Comparison of ENCODE assay signal across 8 cellular contexts in the genomic region with DNA sequence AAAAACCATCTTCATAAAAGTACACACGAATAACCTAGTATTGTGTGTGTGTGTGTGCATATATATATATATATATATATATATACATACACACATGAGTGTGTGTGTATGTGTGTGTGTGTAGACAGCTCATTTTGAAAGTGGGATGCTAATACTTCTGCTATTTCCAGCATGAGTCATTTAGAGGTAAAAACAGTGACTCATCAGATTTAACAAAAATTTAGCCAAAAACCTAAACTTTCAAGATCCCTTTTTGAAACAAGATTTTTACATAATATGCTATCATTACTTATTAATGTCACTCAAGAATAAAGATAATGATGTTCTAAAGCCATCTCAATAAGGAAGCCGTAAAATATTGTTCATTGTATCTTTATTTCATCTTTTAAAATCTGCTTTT. TPM values are rescaled to one million over a fixed set of nuclear protein-coding genes. Genes with fewer than 3 reads are reported as not detected.
A peak's percentile ranks its signal among the peaks of the same experiment; 100 is the strongest.
DNase-seq lines count a peak whose midpoint lies in the region; ATAC-seq and TF ChIP-seq lines count a peak whose summit lies in the region.

No MANE protein-coding gene starts in this region.

- WGBS in adrenal gland, 4 donors, result 32 to 57% (median 41%) methylated on average over 2 of the region's 2 CpGs

- peaks cover 0 to 14% (median 4%) of the 10 kb centered on the region in 7 donors for H3K4me1 Mint-ChIP-seq in naive thymus-derived CD4-positive, alpha-beta T cell

- TF ChIP-seq CTCF in GM12865 (IDR thresholded peaks at IDR 0.05; ENCODE audit: insufficient read depth, low read depth, low read length, missing control alignments), result no peak
- no peak for TF ChIP-seq CTCF in epithelial cell of esophagus (IDR thresholded peaks at IDR 0.05; ENCODE audit: insufficient read depth, low read depth, low read length, missing control alignments)
- no peak for TF ChIP-seq CTCF in adrenal gland (IDR thresholded peaks at IDR 0.05)

- H3K9me3 Mint-ChIP-seq in naive thymus-derived CD4-positive, alpha-beta T cell, result peaks cover 0 to 19% (median 6%) of the 10 kb centered on the region in 11 donors

- H3K4me3 Mint-ChIP-seq in naive thymus-derived CD4-positive, alpha-beta T cell, result no peak overlapping the region

- no peak overlapping the region for H3K4me3 ChIP-seq in GM12865 (ENCODE audit: low read depth, low read length)
- H3K4me3 ChIP-seq in epithelial cell of esophagus (ENCODE audit: low read length), result no peak overlapping the region
- H3K4me3 ChIP-seq in naive thymus-derived CD4-positive, alpha-beta T cell (ENCODE audit: low read length), result no peak overlapping the region
- no peak overlapping the region for H3K4me3 ChIP-seq in adrenal gland

- H3K36me3 ChIP-seq in naive thymus-derived CD4-positive, alpha-beta T cell (ENCODE audit: control insufficient read depth in 2 of 3, insufficient read depth in 3 of 3, low read length in 3 of 3), result no peaks in the 10 kb centered on the region
- no peaks in the 10 kb centered on the region for H3K36me3 ChIP-seq in adrenal gland (replicated peaks in 1 of 2)

- H3K27ac Mint-ChIP-seq in naive thymus-derived CD4-positive, alpha-beta T cell, result no peak overlapping the region

- no peaks in the 10 kb centered on the region for H3K4me1 ChIP-seq in naive thymus-derived CD4-positive, alpha-beta T cell (ENCODE audit: control insufficient read depth in 2 of 2, insufficient read depth in 2 of 2, low read length in 2 of 2)
- no peaks in the 10 kb centered on the region for H3K4me1 ChIP-seq in adrenal gland (replicated peaks in 1 of 2)

- CTCF ChIA-PET in naive thymus-derived CD4-positive, alpha-beta T cell (lab: Charles Lee), result no interaction called here

- H3K27me3 ChIP-seq in naive thymus-derived CD4-positive, alpha-beta T cell (ENCODE audit: control insufficient read depth in 2 of 2, insufficient read depth in 2 of 2, low read length in 2 of 2), result no peaks in the 10 kb centered on the region
- H3K27me3 ChIP-seq in adrenal gland, result no peaks in the 10 kb centered on the region

- no peaks in the 10 kb centered on the region for H3K36me3 Mint-ChIP-seq in naive thymus-derived CD4-positive, alpha-beta T cell

- DNase-seq in GM12865 (ENCODE audit: low read depth), result peak; percentile 67
- peak; percentile 55 for DNase-seq in epithelial cell of esophagus (ENCODE audit: low read depth)
- no peak for DNase-seq in epidermal melanocyte (ENCODE audit: insufficient read length, low spot score)
- no peak for DNase-seq in naive thymus-derived CD4-positive, alpha-beta T cell
- no peak for DNase-seq in adrenal gland
- DNase-seq in NCI-H1417 treated with DMSO at 0.1 percent for 48 hours (lab: John Stamatoyannopoulos, UW), result no peak

- ATAC-seq in GM21723 (IDR thresholded peaks at IDR 0.05; ENCODE audit: unreplicated experiment) (peak; percentile 67), HG03558 (IDR thresholded peaks at IDR 0.05; ENCODE audit: extremely low read depth, unreplicated experiment) (peak; percentile 34)
- ATAC-seq in naive thymus-derived CD4-positive, alpha-beta T cell, result no peak

- POLR2A ChIA-PET in naive thymus-derived CD4-positive, alpha-beta T cell (lab: Charles Lee), result interaction anchor here (0.8 kb wide), 1 partner anchor 215 kb away, joined by 3 read pairs; no protein-coding TSS in a partner anchor

- intact Hi-C loops in naive thymus-derived CD4-positive, alpha-beta T cell (cut with micrococcal nuclease), result no loop called here
- intact Hi-C loops in adrenal gland (cut with DNase I), result no loop called here

- H3K9me3 ChIP-seq in naive thymus-derived CD4-positive, alpha-beta T cell (ENCODE audit: control insufficient read depth in 2 of 3, low read length in 3 of 3), result no peaks in the 10 kb centered on the region
- H3K9me3 ChIP-seq in adrenal gland (replicated peaks in 1 of 3), result no peaks in the 10 kb centered on the region

- H3K27me3 Mint-ChIP-seq in naive thymus-derived CD4-positive, alpha-beta T cell, result peaks cover 0 to 4% (median 0%) of the 10 kb centered on the region in 5 donors

- no peak for TF ChIP-seq POLR2A in adrenal gland (IDR thresholded peaks at IDR 0.05)

- no peak overlapping the region for H3K27ac ChIP-seq in naive thymus-derived CD4-positive, alpha-beta T cell (ENCODE audit: low read depth, low read length)
- H3K27ac ChIP-seq in adrenal gland, result no peak overlapping the region

RNA-seq across cellular contexts. Expression of a gene that starts 35.6 kb away (rescaled TPM):
- total RNA-seq in naive thymus-derived CD4-positive, alpha-beta T cell, result not detected
- polyA plus RNA-seq in naive thymus-derived CD4-positive, alpha-beta T cell, result not detected
- 10 to 100 TPM in 6 of 8 donors, 1 to 10 TPM in 2; 6.8 to 17.7 (median 11.7) TPM for total RNA-seq in adrenal gland
- 10 to 100 TPM in 1 of 3 donors, 1 to 10 TPM in 2; 4.4 to 26.6 (median 9.2) TPM for polyA plus RNA-seq in adrenal gland

Comparison
In these comparisons a context has a peak if more than half of its experiments do, and no peak if none do; other contexts are left out.
1. DNase-seq: peak in GM12865 (single experiment) and epithelial cell of esophagus (single experiment); none in epidermal melanocyte (single experiment), naive thymus-derived CD4-positive, alpha-beta T cell (0 of 9), adrenal gland (0 of 7) and NCI-H1417 treated with DMSO at 0.1 percent for 48 hours (single experiment).
2. RNA of a gene that starts 35.6 kb away (total RNA-seq): 6.8 to 17.7 TPM in adrenal gland; not detected in naive thymus-derived CD4-positive, alpha-beta T cell; every median in the first group is over 4 times any median in the second.